16 cellular contexts compared by ENCODE assay signal in the genomic region with DNA sequence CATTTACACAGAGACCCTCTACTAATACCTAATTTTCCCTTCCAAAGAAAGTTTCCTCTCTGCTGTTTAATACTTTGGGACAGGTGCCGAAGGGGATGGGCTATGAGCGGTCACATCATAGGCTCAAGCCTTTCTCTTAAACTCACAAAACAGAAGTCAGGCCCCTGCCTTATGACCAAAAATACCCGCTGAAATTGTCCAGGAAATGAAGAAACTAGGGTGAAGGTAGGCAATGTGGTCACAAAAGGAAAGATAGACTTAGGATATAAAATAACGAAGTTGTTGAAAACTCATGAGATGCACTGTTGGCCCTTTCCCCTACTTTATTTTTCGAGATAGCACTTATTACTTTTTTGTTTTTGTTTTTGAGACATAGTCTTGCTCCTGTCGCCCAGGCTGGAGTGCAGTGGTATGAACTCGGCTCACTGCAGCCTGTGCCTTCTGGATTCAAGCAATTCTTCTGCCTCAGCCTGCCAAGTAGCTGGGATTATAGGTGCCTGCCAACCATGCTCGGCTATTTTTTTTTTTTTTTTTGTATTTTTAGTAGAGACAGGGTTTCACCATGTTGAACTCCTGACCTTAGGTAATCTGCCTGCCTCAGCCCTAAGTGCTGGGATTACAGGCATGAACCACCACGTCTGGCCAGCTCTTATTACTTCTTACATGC. TPM values are rescaled to one million over a fixed set of nuclear protein-coding genes. Genes with fewer than 3 reads are reported as not detected.
DNase-seq lines count a peak whose midpoint lies in the region; ATAC-seq and TF ChIP-seq lines count a peak whose summit lies in the region.
"Had no signal": no experiment of that assay in that cellular context is flagged by ENCODE, and none has a peak within 500 bp of the region (broad histone marks: within the 10 kb centered on the region; RNA-seq: fewer than 3 reads in every experiment).

No MANE protein-coding gene starts in this region.

- H3K9me3 ChIP-seq in SJCRH30 (replicated peaks) (peaks cover 4% of the 10 kb centered on the region; the same call in 1 of the 2 replicates), gastroesophageal sphincter (no peaks in the 10 kb centered on the region), testis (no peaks in the 10 kb centered on the region)

- TF ChIP-seq CTCF in gastroesophageal sphincter (IDR thresholded peaks at IDR 0.05) (no peak), testis (IDR thresholded peaks at IDR 0.05) (no peak)

- intact Hi-C loops in testis (cut with DNase I; ENCODE audit: low total_unique reads): no loop called here

- H3K27me3 ChIP-seq in SJCRH30 (no peaks in the 10 kb centered on the region), gastroesophageal sphincter (no peaks in the 10 kb centered on the region), rectal smooth muscle tissue (ENCODE audit: control insufficient read depth, insufficient read depth, low read length) (no peaks in the 10 kb centered on the region), testis (no peaks in the 10 kb centered on the region)

- H3K9ac ChIP-seq in rectal smooth muscle tissue (ENCODE audit: low read length): no peak overlapping the region

- ATAC-seq in gastroesophageal sphincter (no peak), HG03045 (IDR thresholded peaks at IDR 0.05; ENCODE audit: unreplicated experiment) (no peak), HG03520 (IDR thresholded peaks at IDR 0.05; ENCODE audit: unreplicated experiment) (no peak)
- ATAC-seq: T-helper 17 cell had no signal

- no peaks in the 10 kb centered on the region for H3K36me3 ChIP-seq in SJCRH30
- H3K36me3 ChIP-seq in gastroesophageal sphincter: no peaks in the 10 kb centered on the region
- no peaks in the 10 kb centered on the region for H3K36me3 ChIP-seq in rectal smooth muscle tissue (ENCODE audit: control insufficient read depth, insufficient read depth, low read length)
- no peaks in the 10 kb centered on the region for H3K36me3 ChIP-seq in testis (ENCODE audit: low read depth, missing control alignments)

- H3K4me1 ChIP-seq in SJCRH30: peaks cover 22% of the 10 kb centered on the region
- H3K4me1 ChIP-seq in gastroesophageal sphincter: peaks cover 16 to 83% (median 16%) of the 10 kb centered on the region in 3 donors
- H3K4me1 ChIP-seq in rectal smooth muscle tissue (ENCODE audit: control insufficient read depth, insufficient read depth, low read length): peaks cover 30% of the 10 kb centered on the region
- no peaks in the 10 kb centered on the region for H3K4me1 ChIP-seq in testis

- DNase-seq in CD1c-positive myeloid dendritic cell (ENCODE audit: extremely low spot score) (peak; percentile 32), SJCRH30 (peak in 1 of 2 experiments; percentile 34), testis (no peak)
- DNase-seq in stimulated activated CD4-positive, alpha-beta T cell treated with anti-CD3 and anti-CD28 coated beads, Interleukin-15, amount 100 ng/mL, for 24 hours: no peak
- DNase-seq: activated CD8-positive, alpha-beta memory T cell treated with anti-CD3 and anti-CD28 coated beads, Interleukin-2, amount 50 U/mL, for 48 hours; activated naive CD4-positive, alpha-beta T cell treated with anti-CD3 and anti-CD28 coated beads, Interleukin-2, amount 10 ng/mL, durations not matched to agents 7 days and 5 days; cerebellar nuclear complex; DMS 273 treated with DMSO at 0.1 percent for 48 hours; erythroblast; NCI-H1048; stimulated activated CD4-positive, alpha-beta T cell treated with anti-CD3 and anti-CD28 coated beads, Interleukin-12 subunit alpha, Interleukin-12 subunit beta, amount 100 ng/mL, for 4 hours; T-helper 17 cell had no signal

- H3K4me3 ChIP-seq in SJCRH30 (no peak overlapping the region), gastroesophageal sphincter (no peak overlapping the region), rectal smooth muscle tissue (ENCODE audit: low read length) (no peak overlapping the region), testis (no peak overlapping the region)

- peak overlapping the region; percentile 65 for H3K27ac ChIP-seq in SJCRH30
- peak overlapping the region; percentile 38 to 65 (median 56) for H3K27ac ChIP-seq in gastroesophageal sphincter
- peak overlapping the region; percentile 57 for H3K27ac ChIP-seq in rectal smooth muscle tissue (ENCODE audit: low read depth, low read length)
- H3K27ac ChIP-seq in testis: no peak overlapping the region

- 46 to 53% methylated on average over 5 to 9 of the region's 9 CpGs for WGBS in gastroesophageal sphincter (ENCODE audit: low coverage in 1 of 2), 2 donors
- 88% methylated on average over 9 of the region's 9 CpGs for WGBS in testis, 2 donors

- TF ChIP-seq POLR2A in gastroesophageal sphincter (IDR thresholded peaks at IDR 0.05): no peak
- TF ChIP-seq POLR2A in testis (IDR thresholded peaks at IDR 0.05): no peak

- no peak for TF ChIP-seq EP300 in gastroesophageal sphincter (IDR thresholded peaks at IDR 0.05)

RNA-seq across cellular contexts. Expression of gene SLC8A1, which starts 16.3 kb away (rescaled TPM):
- total RNA-seq in SJCRH30 (2014; rRNA removed; shearing (Covaris generic)): 27.1 and 27.7 TPM in 2 replicates
- total RNA-seq in gastroesophageal sphincter: 100 to 1,000 TPM in 3 of 4 donors, 10 to 100 TPM in 1; 76.3 to 168 (median 146) TPM
- 1 to 10 TPM; 1.4 to 3.2 TPM for total RNA-seq in testis
- 3.6 TPM for polyA plus RNA-seq in testis (ENCODE audit: insufficient read depth, low read depth, low replicate concordance)

Comparison
In these comparisons a context has a peak if more than half of its experiments do, and no peak if none do; other contexts are left out.
1. H3K27ac ChIP-seq: peak in SJCRH30 (single experiment), gastroesophageal sphincter (4 of 4) and rectal smooth muscle tissue (single experiment); none in testis (0 of 2).